ENCODE assay signal across 31 cellular contexts in genomic region chr2:15580451-15580850, GRCh38.
"Had no signal": no experiment of that assay in that cellular context is flagged by ENCODE, and none has a peak within 500 bp of the region (broad histone marks: within the 10 kb centered on the region; RNA-seq: fewer than 3 reads in every experiment).

No MANE protein-coding gene starts in this region.

- H3K36me3 ChIP-seq: ascending aorta, breast epithelium, cardiac muscle cell, colonic mucosa, esophagus muscularis mucosa, gastrocnemius medialis, heart left ventricle had no signal

- H3K27ac Mint-ChIP-seq: activated CD4-positive, alpha-beta memory T cell treated with anti-CD3 and anti-CD28 coated beads, Interleukin-2, amount 10 ng/mL, durations not matched to agents 7 days and 5 days; activated CD4-positive, alpha-beta T cell treated with anti-CD3 and anti-CD28 coated beads, Interleukin-2, amount 10 ng/mL, durations not matched to agents 7 days and 5 days; activated naive CD4-positive, alpha-beta T cell treated with anti-CD3 and anti-CD28 coated beads, Interleukin-2, amount 10 ng/mL, durations not matched to agents 7 days and 5 days; activated naive CD4-positive, alpha-beta T cell treated with anti-CD3 and anti-CD28 coated beads, Interleukin-2, amount 50 U/mL, for 72 hours; activated naive CD8-positive, alpha-beta T cell treated with anti-CD3 and anti-CD28 coated beads, Interleukin-2, amount 10 ng/mL, durations not matched to agents 7 days and 5 days; activated T-cell treated with anti-CD3 and anti-CD28 coated beads, Interleukin-2, amount 50 U/mL, for 24 hours; activated T-cell treated with anti-CD3 and anti-CD28 coated beads, Interleukin-2, amount 50 U/mL, for 72 hours; brain had no signal

- H3K4me1 ChIP-seq: ascending aorta, breast epithelium, colonic mucosa, esophagus muscularis mucosa, gastrocnemius medialis had no signal

- H3K9me3 Mint-ChIP-seq: activated CD4-positive, alpha-beta memory T cell treated with anti-CD3 and anti-CD28 coated beads, Interleukin-2, amount 10 ng/mL, durations not matched to agents 7 days and 5 days; activated CD4-positive, alpha-beta T cell treated with anti-CD3 and anti-CD28 coated beads, Interleukin-2, amount 10 ng/mL, durations not matched to agents 7 days and 5 days; activated naive CD4-positive, alpha-beta T cell treated with anti-CD3 and anti-CD28 coated beads, Interleukin-2, amount 10 ng/mL, durations not matched to agents 7 days and 5 days; activated naive CD4-positive, alpha-beta T cell treated with anti-CD3 and anti-CD28 coated beads, Interleukin-2, amount 50 U/mL, for 72 hours; activated naive CD8-positive, alpha-beta T cell treated with anti-CD3 and anti-CD28 coated beads, Interleukin-2, amount 10 ng/mL, durations not matched to agents 7 days and 5 days; activated T-cell treated with anti-CD3 and anti-CD28 coated beads, Interleukin-2, amount 50 U/mL, for 24 hours; activated T-cell treated with anti-CD3 and anti-CD28 coated beads, Interleukin-2, amount 50 U/mL, for 72 hours; brain had no signal

- H3K4me3 ChIP-seq: ascending aorta, breast epithelium, cardiac muscle cell, colonic mucosa, esophagus muscularis mucosa, gastrocnemius medialis, heart left ventricle had no signal

- H3K27ac ChIP-seq: ascending aorta, breast epithelium, cardiac muscle cell, colonic mucosa, esophagus muscularis mucosa, foreskin keratinocyte, gastrocnemius medialis, heart left ventricle, VCaP had no signal

- H3K36me3 Mint-ChIP-seq: activated naive CD4-positive, alpha-beta T cell treated with anti-CD3 and anti-CD28 coated beads, Interleukin-2, amount 10 ng/mL, durations not matched to agents 7 days and 5 days; activated naive CD4-positive, alpha-beta T cell treated with anti-CD3 and anti-CD28 coated beads, Interleukin-2, amount 50 U/mL, for 72 hours; activated naive CD8-positive, alpha-beta T cell treated with anti-CD3 and anti-CD28 coated beads, Interleukin-2, amount 10 ng/mL, durations not matched to agents 7 days and 5 days; brain; WTC11 had no signal

- DNase-seq: activated CD4-positive, alpha-beta memory T cell treated with anti-CD3 and anti-CD28 coated beads, Interleukin-2, amount 10 ng/mL, durations not matched to agents 7 days and 5 days; activated CD4-positive, alpha-beta T cell treated with anti-CD3 and anti-CD28 coated beads for 1 hour; activated CD4-positive, alpha-beta T cell treated with anti-CD3 and anti-CD28 coated beads for 4 hours; activated CD4-positive, alpha-beta T cell treated with anti-CD3 and anti-CD28 coated beads, Interleukin-2, amount 10 ng/mL, durations not matched to agents 7 days and 5 days; activated CD4-positive, alpha-beta T cell treated with anti-CD3 and anti-CD28 coated beads, Interleukin-2, amount 50 U/mL, for 4 hours; activated CD8-positive, alpha-beta memory T cell treated with anti-CD3 and anti-CD28 coated beads, Interleukin-2, amount 50 U/mL, for 48 hours; activated gamma-delta T cell; activated naive CD4-positive, alpha-beta T cell; activated naive CD4-positive, alpha-beta T cell treated with anti-CD3 and anti-CD28 coated beads, Interleukin-2, amount 10 ng/mL, durations not matched to agents 7 days and 5 days; activated naive CD8-positive, alpha-beta T cell treated with anti-CD3 and anti-CD28 coated beads, Interleukin-2, amount 10 ng/mL, durations not matched to agents 7 days and 5 days; activated T-cell treated with anti-CD3 and anti-CD28 coated beads for 4 hours; activated T-cell treated with anti-CD3 and anti-CD28 coated beads, Interleukin-2, amount 50 U/mL, for 24 hours; activated T-cell treated with anti-CD3 and anti-CD28 coated beads, Interleukin-2, amount 50 U/mL, for 72 hours; central memory CD4-positive, alpha-beta T cell; cerebellar nuclear complex; colonic mucosa; effector CD8-positive, alpha-beta T cell; erythroblast; foreskin keratinocyte; gastrocnemius medialis; glutamatergic neuron; heart left ventricle; T-helper 2 cell had no signal

- H3K4me3 Mint-ChIP-seq: activated CD4-positive, alpha-beta memory T cell treated with anti-CD3 and anti-CD28 coated beads, Interleukin-2, amount 10 ng/mL, durations not matched to agents 7 days and 5 days; activated CD4-positive, alpha-beta T cell treated with anti-CD3 and anti-CD28 coated beads, Interleukin-2, amount 10 ng/mL, durations not matched to agents 7 days and 5 days; activated naive CD4-positive, alpha-beta T cell treated with anti-CD3 and anti-CD28 coated beads, Interleukin-2, amount 10 ng/mL, durations not matched to agents 7 days and 5 days; activated naive CD8-positive, alpha-beta T cell treated with anti-CD3 and anti-CD28 coated beads, Interleukin-2, amount 10 ng/mL, durations not matched to agents 7 days and 5 days; activated T-cell treated with anti-CD3 and anti-CD28 coated beads, Interleukin-2, amount 50 U/mL, for 24 hours; activated T-cell treated with anti-CD3 and anti-CD28 coated beads, Interleukin-2, amount 50 U/mL, for 72 hours; brain; WTC11 had no signal

- H3K27me3 ChIP-seq: ascending aorta, breast epithelium, cardiac muscle cell, colonic mucosa, esophagus muscularis mucosa, foreskin keratinocyte, heart left ventricle had no signal

- H3K27me3 Mint-ChIP-seq: activated CD4-positive, alpha-beta memory T cell treated with anti-CD3 and anti-CD28 coated beads, Interleukin-2, amount 10 ng/mL, durations not matched to agents 7 days and 5 days; activated CD4-positive, alpha-beta T cell treated with anti-CD3 and anti-CD28 coated beads, Interleukin-2, amount 10 ng/mL, durations not matched to agents 7 days and 5 days; activated naive CD4-positive, alpha-beta T cell treated with anti-CD3 and anti-CD28 coated beads, Interleukin-2, amount 10 ng/mL, durations not matched to agents 7 days and 5 days had no signal

- H3K9me3 ChIP-seq: ascending aorta, breast epithelium, colonic mucosa, esophagus muscularis mucosa, gastrocnemius medialis, heart left ventricle had no signal

- H3K4me1 Mint-ChIP-seq: activated CD4-positive, alpha-beta T cell treated with anti-CD3 and anti-CD28 coated beads, Interleukin-2, amount 10 ng/mL, durations not matched to agents 7 days and 5 days; activated naive CD4-positive, alpha-beta T cell treated with anti-CD3 and anti-CD28 coated beads, Interleukin-2, amount 10 ng/mL, durations not matched to agents 7 days and 5 days; brain had no signal
